8 cellular contexts compared by ENCODE assay signal in the genomic region with DNA sequence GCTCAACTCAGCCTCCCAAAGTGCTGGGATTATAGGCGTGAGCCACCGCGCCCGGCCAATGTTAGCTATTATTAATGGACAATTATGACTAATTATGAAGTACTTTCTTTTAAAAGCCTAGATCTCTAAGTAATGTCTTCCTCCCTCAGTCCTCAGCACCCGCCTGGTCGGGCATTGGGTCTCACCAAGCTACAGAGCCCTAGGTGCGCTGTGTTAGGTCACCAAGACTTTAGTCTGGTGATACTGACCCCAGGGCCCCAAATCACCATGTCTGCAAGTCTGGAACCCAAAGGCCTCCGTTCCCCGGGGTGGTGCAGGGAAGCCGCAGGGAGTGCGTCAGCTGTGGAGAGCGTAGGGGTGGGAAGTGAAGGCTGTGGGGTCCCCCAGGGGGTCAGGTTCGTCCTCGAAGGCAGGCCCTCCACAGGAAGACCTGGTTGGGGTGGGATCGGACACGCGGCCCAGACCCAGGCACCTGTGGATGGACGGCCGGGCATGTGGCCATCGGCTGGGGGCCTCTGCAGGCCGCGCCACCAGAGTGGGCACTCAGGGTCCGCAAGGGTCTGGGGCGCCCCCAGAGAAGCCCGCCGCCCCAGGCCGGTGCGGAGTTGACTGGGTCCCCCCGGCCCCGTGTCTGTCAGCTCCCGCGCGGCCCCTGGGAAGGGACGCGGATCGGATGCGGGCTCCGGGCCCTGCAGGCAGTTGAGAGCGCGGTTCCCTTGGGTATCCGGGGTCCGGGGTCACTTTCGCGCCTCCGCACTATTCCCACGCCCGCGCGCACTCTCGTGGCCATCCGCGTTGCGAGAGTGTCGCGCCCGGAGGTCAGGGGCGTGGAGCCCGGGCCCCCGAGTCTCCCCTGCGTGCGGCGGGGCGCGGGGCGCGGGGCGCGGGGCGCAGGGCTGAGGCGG. TPM values are rescaled to one million over a fixed set of nuclear protein-coding genes. Genes with fewer than 3 reads are reported as not detected.
DNase-seq lines count a peak whose midpoint lies in the region; ATAC-seq and TF ChIP-seq lines count a peak whose summit lies in the region.

No MANE protein-coding gene starts in this region.

- H3K9me3 Mint-ChIP-seq in dendritic cell treated with granulocyte-macrophage colony-stimulating factor and Interleukin-4, amounts not matched to agents 40 ng/mL and 50 ng/mL, for 4 days: no peaks in the 10 kb centered on the region

- H3K4me3 ChIP-seq in Jurkat, Clone E6-1 (ENCODE audit: low read length): peak overlapping the region; percentile 71
- H3K4me3 ChIP-seq in mucosa of descending colon: peak overlapping the region; percentile 91

- no peak for DNase-seq in Jurkat, Clone E6-1 (ENCODE audit: low read depth, low spot score)
- DNase-seq in mucosa of descending colon (peak; percentile 38 to 72 (median 71)), HK-2 (ENCODE audit: unreplicated experiment) (no peak), NCI-H82 (lab: John Stamatoyannopoulos, UW) (no peak)

- H3K9me3 ChIP-seq in mucosa of descending colon: no peaks in the 10 kb centered on the region

- peaks cover 38% of the 10 kb centered on the region for H3K36me3 Mint-ChIP-seq in dendritic cell treated with granulocyte-macrophage colony-stimulating factor and Interleukin-4, amounts not matched to agents 40 ng/mL and 50 ng/mL, for 4 days (ENCODE audit: low read depth)

- H3K27ac ChIP-seq in 22Rv1: peak overlapping the region; percentile 83

- TF ChIP-seq CTCF in 22Rv1 (IDR thresholded peaks at IDR 0.05) (no peak), mucosa of descending colon (IDR thresholded peaks at IDR 0.05) (no peak)

- H3K27ac Mint-ChIP-seq in dendritic cell treated with granulocyte-macrophage colony-stimulating factor and Interleukin-4, amounts not matched to agents 40 ng/mL and 50 ng/mL, for 4 days: peak overlapping the region; percentile 91

- H3K27me3 Mint-ChIP-seq in dendritic cell treated with granulocyte-macrophage colony-stimulating factor and Interleukin-4, amounts not matched to agents 40 ng/mL and 50 ng/mL, for 4 days: peaks cover 23% of the 10 kb centered on the region

- H3K36me3 ChIP-seq in mucosa of descending colon (ENCODE audit: low read depth): no peaks in the 10 kb centered on the region

- peaks cover 62% of the 10 kb centered on the region for H3K4me1 Mint-ChIP-seq in dendritic cell treated with granulocyte-macrophage colony-stimulating factor and Interleukin-4, amounts not matched to agents 40 ng/mL and 50 ng/mL, for 4 days (ENCODE audit: low read depth)

- ATAC-seq in mucosa of descending colon (peak; percentile 4), HG03565 (IDR thresholded peaks at IDR 0.05; ENCODE audit: unreplicated experiment) (no peak), HG03196 (IDR thresholded peaks at IDR 0.05; ENCODE audit: unreplicated experiment) (no peak)

- peaks cover 31% of the 10 kb centered on the region for H3K4me1 ChIP-seq in mucosa of descending colon (ENCODE audit: low read depth)

- intact Hi-C loops in dendritic cell treated with granulocyte-macrophage colony-stimulating factor and Interleukin-4, amounts not matched to agents 40 ng/mL and 50 ng/mL, for 4 days (cut with micrococcal nuclease): loop anchor here (1.0 to 2.0 kb wide), 2 partner anchors 25 to 59 kb away; a partner anchor contains a TSS
- intact Hi-C loops in mucosa of descending colon (cut with DNase I, micrococcal nuclease): no loop called here

- H3K4me3 Mint-ChIP-seq in dendritic cell treated with granulocyte-macrophage colony-stimulating factor and Interleukin-4, amounts not matched to agents 40 ng/mL and 50 ng/mL, for 4 days: peak overlapping the region; percentile 96

RNA-seq across cellular contexts. Expression of a gene that starts 0.7 kb away (rescaled TPM):
- polyA plus RNA-seq in Jurkat, Clone E6-1 (2012; ENCODE audit: insufficient read depth, insufficient read length): 49.0 TPM
- total RNA-seq in mucosa of descending colon: 100 to 1,000 TPM; 113 to 179 (median 161) TPM

RNA-seq across cellular contexts. Expression of a gene that starts 57.9 kb away (rescaled TPM):
- polyA plus RNA-seq in Jurkat, Clone E6-1 (2012; ENCODE audit: insufficient read depth, insufficient read length): 66.1 TPM
- total RNA-seq in mucosa of descending colon: 10 to 100 TPM; 36.2 to 64.5 (median 56.8) TPM

RNA-seq across cellular contexts. Expression of a gene that starts 58.9 kb away (rescaled TPM):
- polyA plus RNA-seq in Jurkat, Clone E6-1 (2012; ENCODE audit: insufficient read depth, insufficient read length): 37.1 TPM
- total RNA-seq in mucosa of descending colon: 10 to 100 TPM; 11.1 to 22.5 (median 14.8) TPM

RNA-seq across cellular contexts. Expression of a gene that starts 58.9 kb away (rescaled TPM):
- 4.9 TPM for polyA plus RNA-seq in Jurkat, Clone E6-1 (2012; ENCODE audit: insufficient read depth, insufficient read length)
- under 1 TPM; 0.32 to 0.48 (median 0.47) TPM for total RNA-seq in mucosa of descending colon

Comparison
In these comparisons a context has a peak if more than half of its experiments do, and no peak if none do; other contexts are left out.
1. DNase-seq: peak in mucosa of descending colon (3 of 3); none in Jurkat, Clone E6-1 (single experiment), HK-2 (single experiment) and NCI-H82 (single experiment).